ENCODE assay signal across 1 cellular context in the genomic region with DNA sequence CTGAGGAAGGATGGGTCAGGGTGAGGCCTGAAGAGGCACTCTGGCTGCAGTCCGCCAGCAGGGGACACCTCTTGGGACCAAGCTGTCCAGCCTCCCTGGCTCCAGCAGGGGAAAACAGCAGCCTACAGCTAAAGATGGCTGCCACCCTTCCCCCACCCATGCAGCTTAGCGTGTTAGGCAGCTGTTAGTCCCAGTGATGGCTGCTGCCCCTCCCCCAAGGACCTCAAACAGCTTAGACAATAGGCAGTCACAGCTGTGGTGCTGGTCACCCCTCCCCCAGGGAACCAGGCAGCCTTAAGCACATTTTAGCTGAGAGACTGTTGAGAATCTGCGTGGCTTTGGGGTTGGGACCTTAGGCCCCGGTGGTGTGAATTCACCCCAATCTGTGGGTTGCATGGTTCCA.
A peak's percentile ranks its signal among the peaks of the same experiment; 100 is the strongest.
TF ChIP-seq lines count a peak whose summit lies in the region.

No MANE protein-coding gene starts in this region.

TF ChIP-seq in HepG2, 621 proteins besides CTCF, POLR2A, EP300 and RAD21 (continued from another document):
- TF ChIP-seq ZNF646 (CRISPR knock-in tag; IDR thresholded peaks at IDR 0.05) (no peak), ZGPAT (CRISPR knock-in tag; IDR thresholded peaks at IDR 0.05) (no peak), MXD4 (CRISPR knock-in tag; IDR thresholded peaks at IDR 0.05) (no peak), ZNF207 (IDR thresholded peaks at IDR 0.05; ENCODE audit: borderline replicate concordance) (no peak), KLF15 (CRISPR knock-in tag; IDR thresholded peaks at IDR 0.05; ENCODE audit: borderline replicate concordance) (no peak), YY1 (IDR thresholded peaks at IDR 0.05; ENCODE audit: insufficient read depth, insufficient replicate concordance, low read depth, low read length) (peak; percentile 47), ZBTB3 (CRISPR knock-in tag; IDR thresholded peaks at IDR 0.05; ENCODE audit: borderline replicate concordance, low read depth) (no peak), EZH2 (conservative IDR thresholded peaks at IDR 0.05; ENCODE audit: low read depth, low read length) (no peak), ZEB1 (IDR thresholded peaks at IDR 0.05; ENCODE audit: insufficient replicate concordance, low read depth) (no peak), ZNF230 (CRISPR knock-in tag; IDR thresholded peaks at IDR 0.05) (no peak), ATAD3A (CRISPR knock-in tag; IDR thresholded peaks at IDR 0.05) (no peak), TBX2 (CRISPR knock-in tag; IDR thresholded peaks at IDR 0.05; ENCODE audit: borderline replicate concordance) (no peak)
- TF ChIP-seq, protein P1, sequence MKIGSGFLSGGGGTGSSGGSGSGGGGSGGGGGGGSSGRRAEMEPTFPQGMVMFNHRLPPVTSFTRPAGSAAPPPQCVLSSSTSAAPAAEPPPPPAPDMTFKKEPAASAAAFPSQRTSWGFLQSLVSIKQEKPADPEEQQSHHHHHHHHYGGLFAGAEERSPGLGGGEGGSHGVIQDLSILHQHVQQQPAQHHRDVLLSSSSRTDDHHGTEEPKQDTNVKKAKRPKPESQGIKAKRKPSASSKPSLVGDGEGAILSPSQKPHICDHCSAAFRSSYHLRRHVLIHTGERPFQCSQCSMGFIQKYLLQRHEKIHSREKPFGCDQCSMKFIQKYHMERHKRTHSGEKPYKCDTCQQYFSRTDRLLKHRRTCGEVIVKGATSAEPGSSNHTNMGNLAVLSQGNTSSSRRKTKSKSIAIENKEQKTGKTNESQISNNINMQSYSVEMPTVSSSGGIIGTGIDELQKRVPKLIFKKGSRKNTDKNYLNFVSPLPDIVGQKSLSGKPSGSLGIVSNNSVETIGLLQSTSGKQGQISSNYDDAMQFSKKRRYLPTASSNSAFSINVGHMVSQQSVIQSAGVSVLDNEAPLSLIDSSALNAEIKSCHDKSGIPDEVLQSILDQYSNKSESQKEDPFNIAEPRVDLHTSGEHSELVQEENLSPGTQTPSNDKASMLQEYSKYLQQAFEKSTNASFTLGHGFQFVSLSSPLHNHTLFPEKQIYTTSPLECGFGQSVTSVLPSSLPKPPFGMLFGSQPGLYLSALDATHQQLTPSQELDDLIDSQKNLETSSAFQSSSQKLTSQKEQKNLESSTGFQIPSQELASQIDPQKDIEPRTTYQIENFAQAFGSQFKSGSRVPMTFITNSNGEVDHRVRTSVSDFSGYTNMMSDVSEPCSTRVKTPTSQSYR (CRISPR knock-in tag; IDR thresholded peaks at IDR 0.05; ENCODE audit: borderline replicate concordance) = peak; percentile 59; the same call in 1 of the 2 replicates
